20 cellular contexts compared by ENCODE assay signal in genomic region chr7:117493460-117493859, GRCh38. TPM values are rescaled to one million over a fixed set of nuclear protein-coding genes. Genes with fewer than 3 reads are reported as not detected.
DNase-seq lines count a peak whose midpoint lies in the region; ATAC-seq and TF ChIP-seq lines count a peak whose summit lies in the region.
"Had no signal": no experiment of that assay in that cellular context is flagged by ENCODE, and none has a peak within 500 bp of the region (broad histone marks: within the 10 kb centered on the region; RNA-seq: fewer than 3 reads in every experiment).

No MANE protein-coding gene starts in this region.

- TF ChIP-seq POLR2A in suprapubic skin (IDR thresholded peaks at IDR 0.05) = no peak

- H3K79me2 ChIP-seq in OCI-LY3 (ENCODE audit: low read length) = no peaks in the 10 kb centered on the region

- no peak overlapping the region for H3K4me3 ChIP-seq in OCI-LY3 (ENCODE audit: low read length)
- H3K4me3 ChIP-seq in suprapubic skin = no peak overlapping the region
- H3K4me3 ChIP-seq: BLaER1 treated with 17β-estradiol and CSF1 and Interleukin-3, amounts not matched to agents 10 nM and 100 nM; K562 had no signal

- H3K4me1 Mint-ChIP-seq in Calu3 (ENCODE audit: low read depth, unreplicated experiment) = peaks cover 78% of the 10 kb centered on the region
- H3K4me1 Mint-ChIP-seq: B cell had no signal

- H3K36me3 Mint-ChIP-seq in Calu3 (ENCODE audit: insufficient read depth, unreplicated experiment) = peaks cover 96% of the 10 kb centered on the region
- H3K36me3 Mint-ChIP-seq: CD8-positive, alpha-beta T cell had no signal

- H3K27ac ChIP-seq in OCI-LY3 (ENCODE audit: low read length) = no peak overlapping the region
- H3K27ac ChIP-seq in suprapubic skin = no peak overlapping the region
- H3K27ac ChIP-seq: BLaER1 treated with 17β-estradiol and CSF1 and Interleukin-3, amounts not matched to agents 10 nM and 100 nM had no signal

- H3K27me3 ChIP-seq in OCI-LY3 (ENCODE audit: low read depth, low read length) = no peaks in the 10 kb centered on the region
- no peaks in the 10 kb centered on the region for H3K27me3 ChIP-seq in suprapubic skin
- H3K27me3 ChIP-seq: BLaER1 treated with 17β-estradiol and CSF1 and Interleukin-3, amounts not matched to agents 10 nM and 100 nM had no signal

- peak overlapping the region; percentile 26 for H3K4me3 Mint-ChIP-seq in Calu3 (ENCODE audit: low read depth, unreplicated experiment)
- H3K4me3 Mint-ChIP-seq: B cell; CD8-positive, alpha-beta T cell; HFFc6 had no signal

- H4K20me1 ChIP-seq in OCI-LY3 (ENCODE audit: insufficient read depth, low read length) = no peaks in the 10 kb centered on the region
- H4K20me1 ChIP-seq: BLaER1 treated with 17β-estradiol and CSF1 and Interleukin-3, amounts not matched to agents 10 nM and 100 nM had no signal

- BruUV-seq in Calu3 (replicated peaks; lab: Mats Ljungman, UMichigan) = no TSS peak

- DNase-seq in Calu3 (no peak), DMS79 (lab: John Stamatoyannopoulos, UW) (no peak), suprapubic skin (ENCODE audit: low spot score in 2 of 2) (no peak)
- DNase-seq in central memory CD4-positive, alpha-beta T cell = no peak
- DNase-seq: CD8-positive, alpha-beta T cell; DMS153; DMS79 treated with DMSO at 0.1 percent for 48 hours; EL; GOT3; H7; HFFc6; IMR-90 had no signal

- WGBS in suprapubic skin = 80% methylated on average over 2 of the region's 2 CpGs

- H3K27me3 Mint-ChIP-seq in Calu3 (ENCODE audit: unreplicated experiment) = no peaks in the 10 kb centered on the region
- H3K27me3 Mint-ChIP-seq: B cell had no signal

- H3K4me1 ChIP-seq in OCI-LY3 (ENCODE audit: low read length) (peaks cover 6% of the 10 kb centered on the region; the same call in 1 of the 2 replicates), suprapubic skin (no peaks in the 10 kb centered on the region)

- no peaks in the 10 kb centered on the region for H3K36me3 ChIP-seq in OCI-LY3 (replicated peaks; ENCODE audit: low read depth, low read length)
- H3K36me3 ChIP-seq in suprapubic skin = no peaks in the 10 kb centered on the region
- H3K36me3 ChIP-seq: BLaER1 treated with 17β-estradiol and CSF1 and Interleukin-3, amounts not matched to agents 10 nM and 100 nM had no signal

- peak; percentile 69 for ATAC-seq in GM19351 (IDR thresholded peaks at IDR 0.05; ENCODE audit: unreplicated experiment)
- ATAC-seq: CD8-positive, alpha-beta T cell; HCT116; K562 had no signal

- CTCF ChIA-PET in Calu3 (lab: Charles Lee) = no interaction called here

- peak overlapping the region; percentile 67 for H3K27ac Mint-ChIP-seq in Calu3 (ENCODE audit: unreplicated experiment)
- H3K27ac Mint-ChIP-seq: B cell; CD8-positive, alpha-beta T cell; HFFc6 had no signal

- no peak for TF ChIP-seq EP300 in suprapubic skin (IDR thresholded peaks at IDR 0.05)

- no peak for TF ChIP-seq CTCF in Calu3 (IDR thresholded peaks at IDR 0.05; ENCODE audit: unreplicated experiment)
- TF ChIP-seq CTCF in OCI-LY3 (IDR thresholded peaks at IDR 0.05; ENCODE audit: low read depth, low read length) = no peak
- TF ChIP-seq CTCF in suprapubic skin (IDR thresholded peaks at IDR 0.05) = no peak

- 0 out of 2 replicates have a peak overlapping the region, but pooled peaks have one; percentile 39 for H2AFZ ChIP-seq in OCI-LY3 (ENCODE audit: low read depth, low read length)

- no peaks in the 10 kb centered on the region for H3K9me3 ChIP-seq in OCI-LY3 (ENCODE audit: insufficient read depth, low read length)
- H3K9me3 ChIP-seq in suprapubic skin = no peaks in the 10 kb centered on the region
- H3K9me3 ChIP-seq: BLaER1 treated with 17β-estradiol and CSF1 and Interleukin-3, amounts not matched to agents 10 nM and 100 nM had no signal

- no peaks in the 10 kb centered on the region for H3K9me3 Mint-ChIP-seq in Calu3 (ENCODE audit: low read depth, unreplicated experiment)
- H3K9me3 Mint-ChIP-seq: HFFc6 had no signal

- intact Hi-C loops in Calu3 (cut with micrococcal nuclease; ENCODE audit: unreplicated experiment) = no loop called here

- no peak overlapping the region for H3K9ac ChIP-seq in OCI-LY3 (ENCODE audit: low read length)
- H3K9ac ChIP-seq: BLaER1 treated with 17β-estradiol and CSF1 and Interleukin-3, amounts not matched to agents 10 nM and 100 nM had no signal

- peak overlapping the region; percentile 14; the same call in 1 of the 2 replicates for H3K4me2 ChIP-seq in OCI-LY3 (ENCODE audit: low read length)

RNA-seq across cellular contexts. Expression of gene CFTR, which starts 13.6 kb away (rescaled TPM):
- total RNA-seq in Calu3 (2022) = 267 and 502 TPM in 2 replicates
- total RNA-seq in suprapubic skin = 10 to 100 TPM in 2 of 4 donors, 1 to 10 TPM in 2; 3.4 to 13.5 (median 7.1) TPM
- total RNA-seq: A172; B cell; CD8-positive, alpha-beta T cell; G401; HFFc6 had no signal

Comparison
In these comparisons a context has a peak if more than half of its experiments do, and no peak if none do; other contexts are left out.
1. RNA of gene CFTR, which starts 13.6 kb away (total RNA-seq): 267 to 502 TPM in Calu3; 3.4 to 13.5 TPM in suprapubic skin; every median in the first group is over 10 times any median in the second.